14 cellular contexts compared by ENCODE assay signal in genomic region chr5:166083183-166083959, GRCh38.
"Had no signal": no experiment of that assay in that cellular context is flagged by ENCODE, and none has a peak within 500 bp of the region (broad histone marks: within the 10 kb centered on the region; RNA-seq: fewer than 3 reads in every experiment).

No MANE protein-coding gene starts in this region.

- H3K9me3 ChIP-seq: upper lobe of right lung had no signal

- H3K4me3 Mint-ChIP-seq: activated naive CD4-positive, alpha-beta T cell treated with anti-CD3 and anti-CD28 coated beads for 36 hours; activated T-cell treated with anti-CD3 and anti-CD28 coated beads, Interleukin-2, amount 50 U/mL, for 4 hours; effector memory CD8-positive, alpha-beta T cell had no signal

- H3K36me3 Mint-ChIP-seq: brain had no signal

- H3K27ac ChIP-seq: upper lobe of right lung had no signal

- ATAC-seq: activated CD4-positive, CD25-positive, alpha-beta regulatory T cell treated with anti-CD3 and anti-CD28 coated beads, Interleukin-2, amount 50 U/mL, for 24 hours; activated T-cell treated with anti-CD3 and anti-CD28 coated beads, Interleukin-2, amount 50 U/mL, for 4 hours; effector memory CD8-positive, alpha-beta T cell; left lobe of liver; upper lobe of right lung had no signal

- H3K4me3 ChIP-seq: upper lobe of right lung had no signal

- H3K4me1 ChIP-seq: upper lobe of right lung had no signal

- H3K27me3 Mint-ChIP-seq: brain; effector memory CD8-positive, alpha-beta T cell had no signal

- H3K27ac Mint-ChIP-seq: activated naive CD4-positive, alpha-beta T cell treated with anti-CD3 and anti-CD28 coated beads for 36 hours; brain; effector memory CD8-positive, alpha-beta T cell had no signal

- DNase-seq: activated CD4-positive, alpha-beta T cell treated with anti-CD3 and anti-CD28 coated beads, Interleukin-2, amount 50 U/mL, for 1 hour; activated CD8-positive, alpha-beta memory T cell treated with anti-CD3 and anti-CD28 coated beads, Interleukin-2, amount 50 U/mL, for 4 hours; activated naive CD4-positive, alpha-beta T cell treated with anti-CD3 and anti-CD28 coated beads for 36 hours; activated T-cell treated with anti-CD3 and anti-CD28 coated beads, Interleukin-2, amount 50 U/mL, for 4 hours; anterior cingulate cortex; caudate nucleus; effector memory CD8-positive, alpha-beta T cell; stimulated activated CD8-positive, alpha-beta memory T cell treated with anti-CD3 and anti-CD28 coated beads, Interleukin-4, amount 100 ng/mL, for 48 hours; stimulated activated naive CD4-positive, alpha-beta T cell; T1000; upper lobe of right lung had no signal

- H3K9me3 Mint-ChIP-seq: brain had no signal

- H3K36me3 ChIP-seq: upper lobe of right lung had no signal

- H3K27me3 ChIP-seq: upper lobe of right lung had no signal
